23 cellular contexts compared by ENCODE assay signal in genomic region chr7:35468606-35469005, GRCh38.
DNase-seq lines count a peak whose midpoint lies in the region; ATAC-seq and TF ChIP-seq lines count a peak whose summit lies in the region.
"Had no signal": no experiment of that assay in that cellular context is flagged by ENCODE, and none has a peak within 500 bp of the region (broad histone marks: within the 10 kb centered on the region; RNA-seq: fewer than 3 reads in every experiment).

No MANE protein-coding gene starts in this region.

- H3K27ac ChIP-seq in mesendoderm (ENCODE audit: low read depth, low read length) (no peak overlapping the region), transverse colon (no peak overlapping the region)
- H3K27ac ChIP-seq: 22Rv1, BLaER1 had no signal

- ATAC-seq in activated T-helper 17 cell treated with anti-CD3 and anti-CD28 coated beads, Interleukin-2, amount 50 U/mL, for 72 hours (replicated peaks) = no peak

- H2BK15ac ChIP-seq in mesendoderm (replicated peaks; ENCODE audit: low read depth) = no peak overlapping the region

- no peaks in the 10 kb centered on the region for H3K4me1 ChIP-seq in mesendoderm (ENCODE audit: control insufficient read depth, low read depth, low read length)
- no peaks in the 10 kb centered on the region for H3K4me1 ChIP-seq in transverse colon
- H3K4me1 ChIP-seq: BLaER1 had no signal

- H3K18ac ChIP-seq in mesendoderm (ENCODE audit: low read length) = peak overlapping the region; percentile 18

- no CpG with 5 or more reads among the region's 5 CpGs for WGBS in mesendoderm (ENCODE audit: extremely low coverage, insufficient coverage, low lambda C conversion rate)
- WGBS in transverse colon (ENCODE audit: low coverage in 1 of 2), 2 donors = 70 to 89% methylated on average over 1 to 5 of the region's 5 CpGs

- TF ChIP-seq POLR2A in transverse colon (IDR thresholded peaks at IDR 0.05) = no peak

- peak overlapping the region; percentile 62 for H2BK120ac ChIP-seq in mesendoderm (ENCODE audit: low read depth, low read length)

- in situ Hi-C loops in transverse colon (cut with MboI; ENCODE audit: low pct_ligation_motif_present in 1 of 4, low pct_unique_long_range_greater_than_20kb in 1 of 4, low sequenced_read_pairs in 3 of 4) = no loop called here

- no peak for TF ChIP-seq EP300 in transverse colon (IDR thresholded peaks at IDR 0.05; ENCODE audit: low read depth)

- H3K9me3 Mint-ChIP-seq in activated T-helper 17 cell treated with anti-CD3 and anti-CD28 coated beads, Interleukin-2, amount 50 U/mL, for 72 hours = no peaks in the 10 kb centered on the region
- H3K9me3 Mint-ChIP-seq: CD4-positive, alpha-beta memory T cell; CD8-positive, alpha-beta memory T cell had no signal

- H3K27ac Mint-ChIP-seq in activated T-helper 17 cell treated with anti-CD3 and anti-CD28 coated beads, Interleukin-2, amount 50 U/mL, for 72 hours = no peak overlapping the region
- H3K27ac Mint-ChIP-seq: CD14-positive monocyte; CD4-positive, alpha-beta memory T cell; CD4-positive, CD25-positive, alpha-beta regulatory T cell; CD8-positive, alpha-beta memory T cell had no signal

- H3K56ac ChIP-seq in mesendoderm (ENCODE audit: low read length) = no peak overlapping the region

- no peaks in the 10 kb centered on the region for H3K9me3 ChIP-seq in transverse colon
- H3K9me3 ChIP-seq: BE2C had no signal

- no peaks in the 10 kb centered on the region for H3K36me3 Mint-ChIP-seq in activated T-helper 17 cell treated with anti-CD3 and anti-CD28 coated beads, Interleukin-2, amount 50 U/mL, for 72 hours (ENCODE audit: low read depth)
- H3K36me3 Mint-ChIP-seq: CD14-positive monocyte; CD4-positive, alpha-beta memory T cell; CD4-positive, CD25-positive, alpha-beta regulatory T cell; CD8-positive, alpha-beta memory T cell had no signal

- H4K8ac ChIP-seq in mesendoderm (ENCODE audit: low read depth, low read length) = no peak overlapping the region

- H3K4ac ChIP-seq in mesendoderm (ENCODE audit: low read depth, low read length) = no peak overlapping the region

- H4K5ac ChIP-seq in mesendoderm (ENCODE audit: low read length) = no peak overlapping the region

- intact Hi-C loops in transverse colon (cut with DNase I; ENCODE audit: low total_unique reads) = no loop called here

- H3K79me2 ChIP-seq in mesendoderm (ENCODE audit: control insufficient read depth, insufficient read depth, low read length) = no peaks in the 10 kb centered on the region

- DNase-seq in ELF-1 (ENCODE audit: low read depth, low spot score) (peak; percentile 24), NCI-H69 (lab: John Stamatoyannopoulos, UW) (peak; percentile 4), mesendoderm (no peak), A172 (ENCODE audit: low spot score) (no peak), transverse colon (no peak)
- DNase-seq: ACHN; BE2C; C1 segment of cervical spinal cord; CD4-positive, alpha-beta memory T cell; CD4-positive, CD25-positive, alpha-beta regulatory T cell; CD8-positive, alpha-beta memory T cell; COR-L47; DMS 273 treated with DMSO at 0.1 percent for 48 hours; DMS153; DMS53; DMS79; DND-41; EL; GF-D8 had no signal

- TF ChIP-seq CTCF in transverse colon (IDR thresholded peaks at IDR 0.05) = no peak

- H3K4me3 Mint-ChIP-seq in activated T-helper 17 cell treated with anti-CD3 and anti-CD28 coated beads, Interleukin-2, amount 50 U/mL, for 72 hours = no peak overlapping the region
- H3K4me3 Mint-ChIP-seq: CD14-positive monocyte; CD4-positive, alpha-beta memory T cell; CD8-positive, alpha-beta memory T cell had no signal

- no peaks in the 10 kb centered on the region for H3K27me3 ChIP-seq in mesendoderm (ENCODE audit: insufficient read depth, low read length, poor library complexity)
- H3K27me3 ChIP-seq in transverse colon = no peaks in the 10 kb centered on the region
- H3K27me3 ChIP-seq: BE2C, BLaER1 had no signal

- no peaks in the 10 kb centered on the region for H3K4me1 Mint-ChIP-seq in activated T-helper 17 cell treated with anti-CD3 and anti-CD28 coated beads, Interleukin-2, amount 50 U/mL, for 72 hours
- H3K4me1 Mint-ChIP-seq: CD14-positive monocyte; CD4-positive, alpha-beta memory T cell; CD4-positive, CD25-positive, alpha-beta regulatory T cell; CD8-positive, alpha-beta memory T cell had no signal

- H3K27me3 Mint-ChIP-seq in activated T-helper 17 cell treated with anti-CD3 and anti-CD28 coated beads, Interleukin-2, amount 50 U/mL, for 72 hours = peaks cover 23% of the 10 kb centered on the region

- no peaks in the 10 kb centered on the region for H3K79me1 ChIP-seq in mesendoderm (ENCODE audit: low read length)

- no peak overlapping the region for H2BK5ac ChIP-seq in mesendoderm (ENCODE audit: low read length)

- no peak overlapping the region for H3K9ac ChIP-seq in mesendoderm (ENCODE audit: low read length)
- H3K9ac ChIP-seq: BLaER1 had no signal

- H3K36me3 ChIP-seq in mesendoderm (ENCODE audit: control insufficient read depth, insufficient read depth, low read length) (no peaks in the 10 kb centered on the region), transverse colon (no peaks in the 10 kb centered on the region)
- H3K36me3 ChIP-seq: BE2C, BLaER1 had no signal

- H3K23ac ChIP-seq in mesendoderm (ENCODE audit: low read length) = no peak overlapping the region

- no peak overlapping the region for H2AK5ac ChIP-seq in mesendoderm (ENCODE audit: low read length)

- no peak overlapping the region for H3K4me2 ChIP-seq in mesendoderm (ENCODE audit: low read length)
- H3K4me2 ChIP-seq: BLaER1 had no signal

- H3K4me3 ChIP-seq in mesendoderm (ENCODE audit: low read length) (no peak overlapping the region), transverse colon (no peak overlapping the region)
- H3K4me3 ChIP-seq: BLaER1 had no signal

Comparison
In these comparisons a context has a peak if more than half of its experiments do, and no peak if none do; other contexts are left out.
1. DNase-seq: peak in ELF-1 (single experiment) and NCI-H69 (single experiment); none in mesendoderm (single experiment), A172 (single experiment) and transverse colon (single experiment).